In genomic region chr1:45215485-45216199, GRCh38 we compare ENCODE assay signal across 27 cellular contexts.
"Had no signal": no experiment of that assay in that cellular context is flagged by ENCODE, and none has a peak within 500 bp of the region (broad histone marks: within the 10 kb centered on the region; RNA-seq: fewer than 3 reads in every experiment).

No MANE protein-coding gene starts in this region.

- H3K4me3 ChIP-seq: ascending aorta, breast epithelium, cardiac muscle cell, colonic mucosa, esophagus muscularis mucosa, gastroesophageal sphincter, heart right ventricle had no signal

- H3K4me1 Mint-ChIP-seq: activated naive CD4-positive, alpha-beta T cell treated with anti-CD3 and anti-CD28 coated beads, Interleukin-2, amount 10 ng/mL, durations not matched to agents 7 days and 5 days; activated naive CD8-positive, alpha-beta T cell treated with anti-CD3 and anti-CD28 coated beads, Interleukin-2, amount 10 ng/mL, durations not matched to agents 7 days and 5 days; brain had no signal

- H3K36me3 ChIP-seq: ascending aorta, breast epithelium, cardiac muscle cell, colonic mucosa, esophagus muscularis mucosa, gastroesophageal sphincter, heart right ventricle had no signal

- H3K27ac Mint-ChIP-seq: activated CD8-positive, alpha-beta T cell treated with anti-CD3 and anti-CD28 coated beads for 36 hours; activated naive CD4-positive, alpha-beta T cell treated with anti-CD3 and anti-CD28 coated beads, Interleukin-2, amount 10 ng/mL, durations not matched to agents 7 days and 5 days; activated naive CD8-positive, alpha-beta T cell treated with anti-CD3 and anti-CD28 coated beads, Interleukin-2, amount 10 ng/mL, durations not matched to agents 7 days and 5 days; brain had no signal

- H3K36me3 Mint-ChIP-seq: activated naive CD4-positive, alpha-beta T cell treated with anti-CD3 and anti-CD28 coated beads, Interleukin-2, amount 10 ng/mL, durations not matched to agents 7 days and 5 days; activated naive CD4-positive, alpha-beta T cell treated with anti-CD3 and anti-CD28 coated beads, Interleukin-2, amount 50 U/mL, for 72 hours; activated naive CD8-positive, alpha-beta T cell treated with anti-CD3 and anti-CD28 coated beads, Interleukin-2, amount 10 ng/mL, durations not matched to agents 7 days and 5 days; brain had no signal

- DNase-seq: activated CD4-positive, alpha-beta T cell treated with anti-CD3 and anti-CD28 coated beads for 4 hours; activated CD4-positive, alpha-beta T cell treated with anti-CD3 and anti-CD28 coated beads, Interleukin-2, amount 50 U/mL, for 1 hour; activated CD4-positive, alpha-beta T cell treated with anti-CD3 and anti-CD28 coated beads, Interleukin-2, amount 50 U/mL, for 48 hours; activated CD4-positive, CD25-positive, alpha-beta regulatory T cell; activated CD4-positive, CD25-positive, alpha-beta regulatory T cell treated with anti-CD3 and anti-CD28 coated beads, Interleukin-2, amount 50 U/mL, for 72 hours; activated CD8-positive, alpha-beta memory T cell treated with anti-CD3 and anti-CD28 coated beads for 24 hours; activated CD8-positive, alpha-beta T cell treated with anti-CD3 and anti-CD28 coated beads for 36 hours; activated gamma-delta T cell; activated naive CD4-positive, alpha-beta T cell; activated naive CD4-positive, alpha-beta T cell treated with anti-CD3 and anti-CD28 coated beads, Interleukin-2, amount 10 ng/mL, durations not matched to agents 7 days and 5 days; activated naive CD8-positive, alpha-beta T cell treated with anti-CD3 and anti-CD28 coated beads, Interleukin-2, amount 10 ng/mL, durations not matched to agents 7 days and 5 days; activated T-cell treated with anti-CD3 and anti-CD28 coated beads, Interleukin-2, amount 50 U/mL, for 48 hours; central memory CD4-positive, alpha-beta T cell; cerebellar nuclear complex; colonic mucosa; effector memory CD4-positive, alpha-beta T cell; erythroblast; foreskin melanocyte; heart right ventricle; T-helper 2 cell had no signal

- H3K4me3 Mint-ChIP-seq: activated CD8-positive, alpha-beta T cell treated with anti-CD3 and anti-CD28 coated beads for 36 hours; activated naive CD4-positive, alpha-beta T cell treated with anti-CD3 and anti-CD28 coated beads, Interleukin-2, amount 10 ng/mL, durations not matched to agents 7 days and 5 days; activated naive CD8-positive, alpha-beta T cell treated with anti-CD3 and anti-CD28 coated beads, Interleukin-2, amount 10 ng/mL, durations not matched to agents 7 days and 5 days; brain had no signal

- H3K9me3 Mint-ChIP-seq: activated CD8-positive, alpha-beta T cell treated with anti-CD3 and anti-CD28 coated beads for 36 hours; activated naive CD4-positive, alpha-beta T cell treated with anti-CD3 and anti-CD28 coated beads, Interleukin-2, amount 10 ng/mL, durations not matched to agents 7 days and 5 days; activated naive CD4-positive, alpha-beta T cell treated with anti-CD3 and anti-CD28 coated beads, Interleukin-2, amount 50 U/mL, for 72 hours; activated naive CD8-positive, alpha-beta T cell treated with anti-CD3 and anti-CD28 coated beads, Interleukin-2, amount 10 ng/mL, durations not matched to agents 7 days and 5 days; brain had no signal

- ATAC-seq: activated CD8-positive, alpha-beta T cell treated with anti-CD3 and anti-CD28 coated beads for 36 hours; gastroesophageal sphincter; heart right ventricle had no signal

- H3K27me3 ChIP-seq: ascending aorta, breast epithelium, cardiac muscle cell, colonic mucosa had no signal

- H3K27ac ChIP-seq: ascending aorta, breast epithelium, cardiac muscle cell, colonic mucosa, esophagus muscularis mucosa, gastroesophageal sphincter, heart right ventricle had no signal

- H3K4me1 ChIP-seq: ascending aorta, breast epithelium, colonic mucosa, esophagus muscularis mucosa, gastroesophageal sphincter, heart right ventricle had no signal

- H3K9me3 ChIP-seq: ascending aorta, breast epithelium, colonic mucosa, esophagus muscularis mucosa, gastroesophageal sphincter, heart right ventricle had no signal
